22 cellular contexts compared by ENCODE assay signal in genomic region chr2:232888099-232888836, GRCh38. TPM values are rescaled to one million over a fixed set of nuclear protein-coding genes. Genes with fewer than 3 reads are reported as not detected.
DNase-seq lines count a peak whose midpoint lies in the region; ATAC-seq, FAIRE-seq and TF ChIP-seq lines count a peak whose summit lies in the region.
"Had no signal": no experiment of that assay in that cellular context is flagged by ENCODE, and none has a peak within 500 bp of the region (broad histone marks: within the 10 kb centered on the region; RNA-seq: fewer than 3 reads in every experiment).

No MANE protein-coding gene starts in this region.

- peaks cover 9% of the 10 kb centered on the region for H3K27me3 Mint-ChIP-seq in glutamatergic neuron (ENCODE audit: unreplicated experiment)
- H3K27me3 Mint-ChIP-seq: type B pancreatic cell had no signal

- no peak overlapping the region for H4K91ac ChIP-seq in IMR-90 (ENCODE audit: insufficient read depth, low read depth, low read length)

- H3K27me3 ChIP-seq in IMR-90 (ENCODE audit: control insufficient read depth, insufficient read depth, low read length) (peaks cover 6% of the 10 kb centered on the region; the same call in 1 of the 2 replicates), osteoblast (ENCODE audit: insufficient read depth, low read length) (no peaks in the 10 kb centered on the region), transverse colon (peaks cover 5% of the 10 kb centered on the region)
- H3K27me3 ChIP-seq: BLaER1, colonic mucosa had no signal

- H3K56ac ChIP-seq in IMR-90 (ENCODE audit: extremely low read depth, insufficient read depth, low read length) = no peak overlapping the region

- no peak for DNase-seq in A549 (ENCODE audit: low read depth in 1 of 2, low spot score in 1 of 2)
- DNase-seq in IMR-90 = no peak
- DNase-seq in glutamatergic neuron = no peak
- DNase-seq in osteoblast (ENCODE audit: insufficient read length, low spot score, missing footprints) = peak; percentile 53
- no peak for DNase-seq in germinal center (ENCODE audit: low spot score)
- no peak for DNase-seq in AML-193 (lab: John Stamatoyannopoulos, UW)
- no peak for DNase-seq in transverse colon
- DNase-seq: activated CD4-positive, alpha-beta T cell treated with anti-CD3 and anti-CD28 coated beads, Interleukin-2, amount 10 ng/mL, durations not matched to agents 7 days and 5 days; activated naive CD4-positive, alpha-beta T cell treated with anti-CD3 and anti-CD28 coated beads, Interleukin-2, amount 50 U/mL, for 16 hours; activated T-cell treated with anti-CD3 and anti-CD28 coated beads, Interleukin-2, amount 50 U/mL, for 72 hours; amygdala; effector memory CD8-positive, alpha-beta T cell; foreskin fibroblast; mesendoderm; naive B cell; NCI-H1694 had no signal

- no peak for FAIRE-seq in A549 (lab: Jason Lieb, UNC)

- no peaks in the 10 kb centered on the region for H3K36me3 ChIP-seq in IMR-90 (ENCODE audit: control insufficient read depth, insufficient read depth, low read length)
- H3K36me3 ChIP-seq in osteoblast (ENCODE audit: insufficient read depth, low read length) = no peaks in the 10 kb centered on the region
- no peaks in the 10 kb centered on the region for H3K36me3 ChIP-seq in transverse colon
- H3K36me3 ChIP-seq: BLaER1, colonic mucosa had no signal

- no peak overlapping the region for H3K9ac ChIP-seq in IMR-90 (ENCODE audit: low read depth, low read length)
- H3K9ac ChIP-seq: BLaER1 had no signal

- no peaks in the 10 kb centered on the region for H3K4me1 ChIP-seq in A549
- peaks cover 1% of the 10 kb centered on the region; the same call in 1 of the 2 replicates for H3K4me1 ChIP-seq in IMR-90 (ENCODE audit: control insufficient read depth, insufficient read depth, low read length)
- peaks cover 15% of the 10 kb centered on the region for H3K4me1 ChIP-seq in osteoblast (ENCODE audit: insufficient read depth, low read length)
- no peaks in the 10 kb centered on the region for H3K4me1 ChIP-seq in transverse colon
- H3K4me1 ChIP-seq: colonic mucosa had no signal

- H3K9me3 ChIP-seq in A549 = no peaks in the 10 kb centered on the region
- H3K9me3 ChIP-seq in IMR-90 (ENCODE audit: control insufficient read depth, insufficient read depth, low read length) = no peaks in the 10 kb centered on the region
- H3K9me3 ChIP-seq in osteoblast (ENCODE audit: low read depth, low read length) = no peaks in the 10 kb centered on the region
- H3K9me3 ChIP-seq in transverse colon = no peaks in the 10 kb centered on the region
- H3K9me3 ChIP-seq: BLaER1, colonic mucosa had no signal

- H3K4me2 ChIP-seq in A549 (no peak overlapping the region), IMR-90 (ENCODE audit: low read depth, low read length) (no peak overlapping the region), osteoblast (ENCODE audit: insufficient read depth, low read length) (no peak overlapping the region)
- H3K4me2 ChIP-seq: BLaER1 had no signal

- peaks cover 10% of the 10 kb centered on the region; the same call in 1 of the 2 replicates for H3K9me1 ChIP-seq in IMR-90 (ENCODE audit: insufficient read depth, low read length)

- peaks cover 3% of the 10 kb centered on the region for H3K4me1 Mint-ChIP-seq in glutamatergic neuron (ENCODE audit: low read depth, unreplicated experiment)
- H3K4me1 Mint-ChIP-seq: activated CD4-positive, alpha-beta T cell treated with anti-CD3 and anti-CD28 coated beads, Interleukin-2, amount 10 ng/mL, durations not matched to agents 7 days and 5 days had no signal

- H3K36me3 Mint-ChIP-seq in glutamatergic neuron (ENCODE audit: unreplicated experiment) = no peaks in the 10 kb centered on the region
- H3K36me3 Mint-ChIP-seq: naive B cell, type B pancreatic cell had no signal

- in situ Hi-C loops in IMR-90 (cut with MboI; ENCODE audit: low sequenced_read_pairs) = no loop called here
- in situ Hi-C loops in transverse colon (cut with MboI; ENCODE audit: low pct_ligation_motif_present in 1 of 4, low pct_unique_long_range_greater_than_20kb in 1 of 4, low sequenced_read_pairs in 3 of 4) = no loop called here

- H4K8ac ChIP-seq in IMR-90 (ENCODE audit: low read depth in 2 of 2, low read length in 2 of 2) = no peak overlapping the region

- no peak overlapping the region for H2BK120ac ChIP-seq in IMR-90 (ENCODE audit: low read depth, low read length)

- WGBS in A549 (ENCODE audit: missing lambda C conversion rate) = 80% methylated on average over 21 of the region's 21 CpGs
- WGBS in IMR-90 (ENCODE audit: extremely low coverage in 2 of 2, insufficient read length in 1 of 2), 2 experiments = 86% methylated on average over 13 of the region's 21 CpGs; no CpG with 5 or more reads in 1 of the 2 experiments
- WGBS in transverse colon (ENCODE audit: low coverage in 1 of 2), 2 donors = 91 to 95% methylated on average over 4 to 21 of the region's 21 CpGs

- H3K14ac ChIP-seq in IMR-90 (replicated peaks; ENCODE audit: low read depth, low read length) = no peak overlapping the region

- H3K4me3 ChIP-seq in A549 (no peak overlapping the region), IMR-90 (ENCODE audit: insufficient read depth, low read depth, low read length) (no peak overlapping the region), osteoblast (ENCODE audit: insufficient read depth, low read length) (no peak overlapping the region), transverse colon (no peak overlapping the region)
- H3K4me3 ChIP-seq: BLaER1, colonic mucosa had no signal

- no peak overlapping the region for H3K4ac ChIP-seq in IMR-90 (ENCODE audit: low read depth, low read length)

- no peak overlapping the region for H3K27ac ChIP-seq in A549
- H3K27ac ChIP-seq in IMR-90 (ENCODE audit: insufficient read depth, low read length) = no peak overlapping the region
- no peak overlapping the region for H3K27ac ChIP-seq in osteoblast (ENCODE audit: low read depth, low read length)
- H3K27ac ChIP-seq in transverse colon = no peak overlapping the region
- H3K27ac ChIP-seq: BLaER1, colonic mucosa had no signal

- no peaks in the 10 kb centered on the region for H3K79me2 ChIP-seq in osteoblast (ENCODE audit: insufficient read depth, low read length)

- TF ChIP-seq POLR2A in A549 (IDR thresholded peaks at IDR 0.05; ENCODE audit: low read length) = 0 out of 2 replicates have a peak, but pooled peaks have one; percentile 13
- TF ChIP-seq POLR2A in IMR-90 (IDR thresholded peaks at IDR 0.05; ENCODE audit: low read depth, low read length) = no peak
- no peak for TF ChIP-seq POLR2A in transverse colon (IDR thresholded peaks at IDR 0.05)

- intact Hi-C loops in IMR-90 (cut with micrococcal nuclease) (no loop called here), transverse colon (cut with DNase I; ENCODE audit: low total_unique reads) (no loop called here)

- no peak overlapping the region for H2BK5ac ChIP-seq in IMR-90 (ENCODE audit: low read depth, low read length, poor library complexity, severe bottlenecking)

- no peak overlapping the region for H4K5ac ChIP-seq in IMR-90 (ENCODE audit: low read depth, low read length)

- no peak for TF ChIP-seq CTCF in A549 (IDR thresholded peaks at IDR 0.05)
- TF ChIP-seq CTCF in IMR-90 (conservative IDR thresholded peaks at IDR 0.05; ENCODE audit: low read depth, low read length) = no peak
- TF ChIP-seq CTCF in glutamatergic neuron (IDR thresholded peaks at IDR 0.05; ENCODE audit: partially characterized antibody, unreplicated experiment) = no peak
- no peak for TF ChIP-seq CTCF in osteoblast (IDR thresholded peaks at IDR 0.05; ENCODE audit: extremely low read depth, low read depth, low read length)
- TF ChIP-seq CTCF in transverse colon (IDR thresholded peaks at IDR 0.05) = no peak

- no peak overlapping the region for H2AK5ac ChIP-seq in IMR-90 (ENCODE audit: low read depth, low read length)

- no peak overlapping the region for H2BK20ac ChIP-seq in IMR-90 (ENCODE audit: low read depth, low read length)

- H3K79me1 ChIP-seq in IMR-90 (ENCODE audit: low read depth in 1 of 2, low read length in 2 of 2) = no peaks in the 10 kb centered on the region

- TF ChIP-seq RAD21 in A549 (conservative IDR thresholded peaks at IDR 0.05 in 1 of 2, IDR thresholded peaks at IDR 0.05 in 1 of 2) (no peak), IMR-90 (IDR thresholded peaks at IDR 0.05; ENCODE audit: low read length) (no peak)

- no peak for ATAC-seq in A549
- no peak for ATAC-seq in IMR-90 (ENCODE audit: low read depth)
- ATAC-seq in HG03432 (IDR thresholded peaks at IDR 0.05; ENCODE audit: unreplicated experiment) = no peak
- ATAC-seq: activated T-cell treated with anti-CD3 and anti-CD28 coated beads, Interleukin-2, amount 50 U/mL, for 72 hours; effector memory CD8-positive, alpha-beta T cell; HCT116 had no signal

- dilution Hi-C loops in IMR-90 (cut with HindIII; ENCODE audit: low sequenced_read_pairs, unreplicated experiment) = no loop called here

- peak overlapping the region; percentile 44 for H2AFZ ChIP-seq in IMR-90 (replicated peaks; ENCODE audit: low read length, poor library complexity)
- H2AFZ ChIP-seq in osteoblast (ENCODE audit: low read length) = no peak overlapping the region

- no peak overlapping the region for H2BK15ac ChIP-seq in IMR-90 (ENCODE audit: low read depth, low read length)

- CTCF ChIA-PET in A549 (lab: Yijun Ruan, JAX) = interaction anchor here (0.9 to 1.7 kb wide), 4 partner anchors 8 to 35 kb away, joined by 3 to 6 read pairs (median 4); no protein-coding TSS in a partner anchor
- CTCF ChIA-PET in IMR-90 (lab: Yijun Ruan, JAX) = no interaction called here

- H3K4me3 Mint-ChIP-seq in glutamatergic neuron (ENCODE audit: unreplicated experiment) = no peak overlapping the region
- H3K4me3 Mint-ChIP-seq: activated CD4-positive, alpha-beta T cell treated with anti-CD3 and anti-CD28 coated beads, Interleukin-2, amount 10 ng/mL, durations not matched to agents 7 days and 5 days; activated T-cell treated with anti-CD3 and anti-CD28 coated beads, Interleukin-2, amount 50 U/mL, for 72 hours; effector memory CD8-positive, alpha-beta T cell; naive B cell; stimulated activated naive CD8-positive, alpha-beta T cell treated with anti-CD3 and anti-CD28 coated beads, Interleukin-15, Interleukin-2, amounts not matched to agents 100 ng/mL and 50 ng/mL, for 24 hours; type B pancreatic cell had no signal

- TF ChIP-seq EP300 in A549 (IDR thresholded peaks at IDR 0.05) = no peak
- TF ChIP-seq EP300 in transverse colon (IDR thresholded peaks at IDR 0.05; ENCODE audit: low read depth) = no peak

- H4K20me1 ChIP-seq in IMR-90 (ENCODE audit: insufficient read depth, low read length) = no peaks in the 10 kb centered on the region
- no peaks in the 10 kb centered on the region for H4K20me1 ChIP-seq in osteoblast (ENCODE audit: insufficient read depth, low read length)
- H4K20me1 ChIP-seq: BLaER1 had no signal

- H3K27ac Mint-ChIP-seq in glutamatergic neuron (ENCODE audit: unreplicated experiment) = peak overlapping the region; percentile 56
- H3K27ac Mint-ChIP-seq: activated CD4-positive, alpha-beta T cell treated with anti-CD3 and anti-CD28 coated beads, Interleukin-2, amount 10 ng/mL, durations not matched to agents 7 days and 5 days; activated T-cell treated with anti-CD3 and anti-CD28 coated beads, Interleukin-2, amount 50 U/mL, for 72 hours; effector memory CD8-positive, alpha-beta T cell; naive B cell; stimulated activated naive CD8-positive, alpha-beta T cell treated with anti-CD3 and anti-CD28 coated beads, Interleukin-15, Interleukin-2, amounts not matched to agents 100 ng/mL and 50 ng/mL, for 24 hours; type B pancreatic cell had no signal

- H3K18ac ChIP-seq in IMR-90 (ENCODE audit: low read depth, low read length) = no peak overlapping the region

- POLR2A ChIA-PET in A549 (lab: Yijun Ruan, JAX) = no interaction called here
- POLR2A ChIA-PET in IMR-90 (lab: Charles Lee; ENCODE audit: unreplicated experiment) = no interaction called here

- BruUV-seq in IMR-90 (replicated peaks; lab: Mats Ljungman, UMichigan) = no TSS peak

- H3K23ac ChIP-seq in IMR-90 (ENCODE audit: low read depth, low read length) = no peak overlapping the region

- peaks cover 8% of the 10 kb centered on the region for H3K9me3 Mint-ChIP-seq in glutamatergic neuron (ENCODE audit: unreplicated experiment)
- H3K9me3 Mint-ChIP-seq: activated CD4-positive, alpha-beta T cell treated with anti-CD3 and anti-CD28 coated beads, Interleukin-2, amount 10 ng/mL, durations not matched to agents 7 days and 5 days; activated T-cell treated with anti-CD3 and anti-CD28 coated beads, Interleukin-2, amount 50 U/mL, for 72 hours; effector memory CD8-positive, alpha-beta T cell; naive B cell; stimulated activated naive CD8-positive, alpha-beta T cell treated with anti-CD3 and anti-CD28 coated beads, Interleukin-15, Interleukin-2, amounts not matched to agents 100 ng/mL and 50 ng/mL, for 24 hours; type B pancreatic cell had no signal

- no peak overlapping the region for H2AK9ac ChIP-seq in IMR-90 (replicated peaks; ENCODE audit: low read depth, low read length, poor library complexity)

RNA-seq across cellular contexts. Expression of gene SNORC, which starts 18.2 kb away (rescaled TPM):
- polyA plus RNA-seq in A549 (2011; rRNA removed) (8.5 and 9.1 TPM in 2 replicates), A549 (2017; fragmentation: RNase III; extraction: RNeasy Plus Mini Kit Qiagen cat#74134 plus additional on column Dnase treatment) (7.0 to 8.4 TPM (median 7.2 TPM) in 3 replicates), IMR-90 (2012; rRNA removed) (0.67 and 0.79 TPM in 2 replicates)
- 5.2 and 7.8 TPM in 2 replicates for polyA plus RNA-seq in A549 (2012; cell fraction: cytosol; rRNA removed)
- polyA plus RNA-seq in A549 (2012; cell fraction: nucleus; rRNA removed) = 14.1 and 16.3 TPM in 2 replicates
- 7.2 and 8.8 TPM in 2 replicates for polyA minus RNA-seq in A549 (2011; rRNA and poly(A)+ RNA removed)
- total RNA-seq in IMR-90 (2012; rRNA removed) (under 0.01 and 0.28 TPM in 2 replicates), glutamatergic neuron (ENCODE audit: unreplicated experiment) (2.4 TPM), osteoblast (0.72 and 0.88 TPM in 2 replicates), transverse colon (10 to 100 TPM; 13.9 to 45.6 (median 17.2) TPM)
- 0.03 and 0.26 TPM in 2 replicates for polyA plus RNA-seq in IMR-90 (2012; cell fraction: cytosol; rRNA removed)
- polyA plus RNA-seq in IMR-90 (2012; cell fraction: nucleus; rRNA removed; ENCODE audit: low replicate concordance) = 5.9 and 8.0 TPM in 2 replicates
